13 cellular contexts compared by ENCODE assay signal in the genomic region with DNA sequence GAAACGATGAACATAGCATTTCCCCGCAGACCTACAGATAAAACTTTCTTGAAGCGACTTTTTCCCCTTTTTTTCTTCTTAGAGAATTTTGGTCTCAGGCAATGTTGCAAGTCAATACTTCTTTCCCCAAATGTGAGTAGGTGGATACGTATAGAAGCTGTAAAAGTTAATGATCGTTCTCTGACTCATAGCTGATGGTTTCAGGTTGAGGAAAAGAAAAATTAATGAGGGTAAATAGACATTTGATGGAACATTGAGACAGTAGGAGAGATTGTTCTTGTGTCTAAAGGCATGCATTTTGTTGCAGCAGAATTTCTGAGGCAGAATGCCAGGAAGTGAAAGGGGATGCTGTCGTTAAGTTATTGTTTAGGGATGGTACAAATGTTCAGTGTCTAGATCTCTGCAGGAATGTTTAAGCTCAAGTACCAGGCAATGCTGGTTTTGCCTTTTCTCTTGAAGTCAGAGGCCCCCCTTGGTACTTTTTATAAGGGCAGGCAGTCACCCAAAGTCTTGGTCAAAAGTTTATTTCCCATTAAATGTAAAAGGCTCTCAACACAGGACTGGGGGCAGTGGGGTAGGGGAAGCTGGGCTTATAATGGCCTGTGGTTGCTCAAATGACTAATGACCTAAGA. TPM values are rescaled to one million over a fixed set of nuclear protein-coding genes. Genes with fewer than 3 reads are reported as not detected.
DNase-seq lines count a peak whose midpoint lies in the region; ATAC-seq, FAIRE-seq and TF ChIP-seq lines count a peak whose summit lies in the region.
"Had no signal": no experiment of that assay in that cellular context is flagged by ENCODE, and none has a peak within 500 bp of the region (broad histone marks: within the 10 kb centered on the region; RNA-seq: fewer than 3 reads in every experiment).

No MANE protein-coding gene starts in this region.

- H3K9me3 Mint-ChIP-seq in brain, result no peaks in the 10 kb centered on the region
- no peaks in the 10 kb centered on the region for H3K9me3 Mint-ChIP-seq in activated CD4-positive, alpha-beta T cell treated with anti-CD3 and anti-CD28 coated beads, Interleukin-2, amount 10 ng/mL, durations not matched to agents 7 days and 5 days
- H3K9me3 Mint-ChIP-seq: activated T-cell treated with anti-CD3 and anti-CD28 coated beads, Interleukin-2, amount 50 U/mL, for 4 hours had no signal

- H3K27me3 ChIP-seq in testis, result no peaks in the 10 kb centered on the region

- peak; percentile 72 for DNase-seq in HT1080 (ENCODE audit: low read depth)
- peak; percentile 53 for DNase-seq in iris pigment epithelial cell (ENCODE audit: low read depth)
- no peak for DNase-seq in activated CD4-positive, alpha-beta T cell treated with anti-CD3 and anti-CD28 coated beads, Interleukin-2, amount 10 ng/mL, durations not matched to agents 7 days and 5 days
- no peak for DNase-seq in activated T-cell treated with anti-CD3 and anti-CD28 coated beads, Interleukin-2, amount 50 U/mL, for 48 hours
- no peak for DNase-seq in testis
- DNase-seq: activated T-cell treated with anti-CD3 and anti-CD28 coated beads, Interleukin-2, amount 50 U/mL, for 4 hours; cerebellar nuclear complex; NCI-H1105; stimulated activated CD4-positive, alpha-beta T cell treated with anti-CD3 and anti-CD28 coated beads, Interleukin-2, amount 100 ng/mL, for 48 hours had no signal

- intact Hi-C loops in testis (cut with DNase I; ENCODE audit: low total_unique reads), result no loop called here

- TF ChIP-seq POLR2A in testis (IDR thresholded peaks at IDR 0.05), result no peak

- POLR2A ChIA-PET in activated CD4-positive, alpha-beta T cell treated with anti-CD3 and anti-CD28 coated beads, Interleukin-2, amount 10 ng/mL, durations not matched to agents 7 days and 5 days (lab: Charles Lee), result no interaction called here

- ATAC-seq in GM18511 (IDR thresholded peaks at IDR 0.05; ENCODE audit: unreplicated experiment), result no peak
- ATAC-seq: activated T-cell treated with anti-CD3 and anti-CD28 coated beads, Interleukin-2, amount 50 U/mL, for 4 hours had no signal

- H3K36me3 ChIP-seq in testis (ENCODE audit: low read depth, missing control alignments), result no peaks in the 10 kb centered on the region

- H3K27ac ChIP-seq in testis, result no peak overlapping the region

- H3K4me1 Mint-ChIP-seq in brain, result peaks cover 93% of the 10 kb centered on the region
- no peaks in the 10 kb centered on the region for H3K4me1 Mint-ChIP-seq in activated CD4-positive, alpha-beta T cell treated with anti-CD3 and anti-CD28 coated beads, Interleukin-2, amount 10 ng/mL, durations not matched to agents 7 days and 5 days

- no peak overlapping the region for H3K4me3 ChIP-seq in testis

- 77 to 78% methylated on average over 6 of the region's 6 CpGs for WGBS in testis, 2 donors

- FAIRE-seq in A204.1 (lab: Jason Lieb, UNC), result peak; percentile 99
- FAIRE-seq: TTC549 had no signal

- peak overlapping the region in 2 of 5 experiments; percentile 83 to 98 for H3K27ac Mint-ChIP-seq in brain
- H3K27ac Mint-ChIP-seq in activated CD4-positive, alpha-beta T cell treated with anti-CD3 and anti-CD28 coated beads, Interleukin-2, amount 10 ng/mL, durations not matched to agents 7 days and 5 days, result no peak overlapping the region

- H3K9me3 ChIP-seq in testis, result no peaks in the 10 kb centered on the region

- H3K4me3 Mint-ChIP-seq in brain, result peak overlapping the region; percentile 68 to 94 (median 92)
- no peak overlapping the region for H3K4me3 Mint-ChIP-seq in activated CD4-positive, alpha-beta T cell treated with anti-CD3 and anti-CD28 coated beads, Interleukin-2, amount 10 ng/mL, durations not matched to agents 7 days and 5 days
- H3K4me3 Mint-ChIP-seq: activated T-cell treated with anti-CD3 and anti-CD28 coated beads, Interleukin-2, amount 50 U/mL, for 4 hours had no signal

- CTCF ChIA-PET in activated CD4-positive, alpha-beta T cell treated with anti-CD3 and anti-CD28 coated beads, Interleukin-2, amount 10 ng/mL, durations not matched to agents 7 days and 5 days (lab: Charles Lee), result interaction anchor here (0.7 to 1.1 kb wide), 2 partner anchors 36 to 67 kb away, joined by 3 to 5 read pairs; no protein-coding TSS in a partner anchor

- peaks cover 23% of the 10 kb centered on the region for H3K4me1 ChIP-seq in testis

- TF ChIP-seq CTCF in brain (conservative IDR thresholded peaks at IDR 0.05) (no peak), testis (IDR thresholded peaks at IDR 0.05) (no peak)

- peaks cover 5% of the 10 kb centered on the region for H3K36me3 Mint-ChIP-seq in brain
- H3K36me3 Mint-ChIP-seq in activated CD4-positive, alpha-beta T cell treated with anti-CD3 and anti-CD28 coated beads, Interleukin-2, amount 10 ng/mL, durations not matched to agents 7 days and 5 days (ENCODE audit: low read depth), result no peaks in the 10 kb centered on the region

- peaks cover 17% of the 10 kb centered on the region for H3K27me3 Mint-ChIP-seq in brain
- H3K27me3 Mint-ChIP-seq in activated CD4-positive, alpha-beta T cell treated with anti-CD3 and anti-CD28 coated beads, Interleukin-2, amount 10 ng/mL, durations not matched to agents 7 days and 5 days, result peaks cover 68% of the 10 kb centered on the region

RNA-seq across cellular contexts. Expression of a gene that starts 9.3 kb away (rescaled TPM):
- total RNA-seq in HT1080 (2014; rRNA removed; shearing (Covaris generic)), result 3.3 and 9.6 TPM in 2 replicates
- 14.8 and 18.4 TPM in 2 replicates for polyA plus RNA-seq in HT1080 (2015; cell fraction: cytosol; rRNA removed)
- polyA plus RNA-seq in HT1080 (2015; cell fraction: nucleus; rRNA removed), result 38.0 and 40.4 TPM in 2 replicates
- polyA plus RNA-seq in brain (ENCODE audit: insufficient read depth, low read depth, low replicate concordance) (6.1 TPM), testis (ENCODE audit: insufficient read depth, low read depth, low replicate concordance) (18.5 TPM)
- under 1 TPM; 0.60 to 0.81 TPM for total RNA-seq in activated CD4-positive, alpha-beta T cell treated with anti-CD3 and anti-CD28 coated beads, Interleukin-2, amount 10 ng/mL, durations not matched to agents 7 days and 5 days
- total RNA-seq in testis, result 10 to 100 TPM; 23.3 to 25.4 TPM

Comparison
In these comparisons a context has a peak if more than half of its experiments do, and no peak if none do; other contexts are left out.
1. DNase-seq: peak in HT1080 (single experiment) and iris pigment epithelial cell (single experiment); none in activated CD4-positive, alpha-beta T cell treated with anti-CD3 and anti-CD28 coated beads, Interleukin-2, amount 10 ng/mL, durations not matched to agents 7 days and 5 days (single experiment), activated T-cell treated with anti-CD3 and anti-CD28 coated beads, Interleukin-2, amount 50 U/mL, for 48 hours (0 of 2) and testis (single experiment).